8 cellular contexts compared by ENCODE assay signal in genomic region chr14:92748259-92749016, GRCh38. TPM values are rescaled to one million over a fixed set of nuclear protein-coding genes. Genes with fewer than 3 reads are reported as not detected.
DNase-seq lines count a peak whose midpoint lies in the region; ATAC-seq and TF ChIP-seq lines count a peak whose summit lies in the region.

Gene LGMN, minus strand, starts transcription at chr14:92748627. Its CDS starts 15,841 bp downstream, at chr14:92732786.

- peak; percentile 83 for DNase-seq in DMS53 treated with DMSO at 0.1 percent for 48 hours (lab: John Stamatoyannopoulos, UW; ENCODE audit: unreplicated experiment)
- DNase-seq in LoVo (ENCODE audit: low spot score) = peak; percentile 96
- DNase-seq in SK-N-SH = peak; percentile 95
- DNase-seq in adipocyte (ENCODE audit: low read depth) = peak; percentile 98
- DNase-seq in Right ventricle myocardium inferior (ENCODE audit: missing footprints) = peak; percentile 97
- DNase-seq in osteocyte (ENCODE audit: extremely low spot score, unreplicated experiment) = peak; percentile 97
- DNase-seq in testis = peak; percentile 98

- H3K9me2 ChIP-seq in SK-N-SH = no peaks in the 10 kb centered on the region

- H3K4me2 ChIP-seq in SK-N-SH = peak within 1 kb of the TSS; percentile 100

- H3K9me3 Mint-ChIP-seq in osteocyte (ENCODE audit: unreplicated experiment) = no peaks in the 10 kb centered on the region

- peaks cover 0 to 6% of the 10 kb centered on the region in 2 experiments; a peak in 1 of 4 replicates for H3K4me1 ChIP-seq in SK-N-SH (ENCODE audit: control insufficient read depth in 1 of 2, insufficient read depth in 2 of 2, low read depth in 1 of 2, low read length in 1 of 2)
- H3K4me1 ChIP-seq in adipocyte (ENCODE audit: control insufficient read depth, insufficient read depth, low read length) = peaks cover 5% of the 10 kb centered on the region
- peaks cover 22% of the 10 kb centered on the region for H3K4me1 ChIP-seq in testis

- H3K36me3 Mint-ChIP-seq in osteocyte (ENCODE audit: unreplicated experiment) = no peaks in the 10 kb centered on the region

- peak within 1 kb of the TSS; percentile 85 for H3K4me3 Mint-ChIP-seq in osteocyte (ENCODE audit: unreplicated experiment)

- H3K9me3 ChIP-seq in SK-N-SH (no peaks in the 10 kb centered on the region), adipocyte (ENCODE audit: control insufficient read depth, low read length) (no peaks in the 10 kb centered on the region), testis (no peaks in the 10 kb centered on the region)

- peaks cover 24% of the 10 kb centered on the region; the same call in 1 of the 2 replicates for H3K79me2 ChIP-seq in SK-N-SH (ENCODE audit: insufficient read depth)

- peak within 1 kb of the TSS; percentile 76 to 93 for H3K4me3 ChIP-seq in SK-N-SH (ENCODE audit: low read depth in 2 of 2, low read length in 1 of 2)
- peak within 1 kb of the TSS; percentile 96 for H3K4me3 ChIP-seq in adipocyte (ENCODE audit: low read length)
- H3K4me3 ChIP-seq in testis = peak within 1 kb of the TSS; percentile 73 to 86

- CTCF ChIA-PET in SK-N-SH (lab: Yijun Ruan, JAX) = interaction anchor here (1.0 to 2.9 kb wide), 4 partner anchors 18 to 62 kb away, joined by 3 to 16 read pairs (median 8); no protein-coding TSS in a partner anchor

- peak within 1 kb of the TSS; percentile 89 for H3K9ac ChIP-seq in SK-N-SH
- H3K9ac ChIP-seq in adipocyte (ENCODE audit: low read length) = peak within 1 kb of the TSS; percentile 88

- H3K27me3 Mint-ChIP-seq in osteocyte (ENCODE audit: unreplicated experiment) = peaks cover 4% of the 10 kb centered on the region

- no peak for TF ChIP-seq EP300 in SK-N-SH (IDR thresholded peaks at IDR 0.05; ENCODE audit: borderline replicate concordance in 1 of 2, low read depth in 1 of 2, low read length in 1 of 2)

- intact Hi-C loops in Right ventricle myocardium inferior (cut with DNase I) = loop anchor here (5.0 kb wide), 2 partner anchors 36 to 44 kb away; partner anchors contain the start of gene GOLGA5
- intact Hi-C loops in testis (cut with DNase I; ENCODE audit: low total_unique reads) = no loop called here

- peak; percentile 94 for TF ChIP-seq POLR2A in testis (IDR thresholded peaks at IDR 0.05)

- ATAC-seq in GM21717 (IDR thresholded peaks at IDR 0.05; ENCODE audit: unreplicated experiment) = peak; percentile 74
- ATAC-seq in Right ventricle myocardium inferior = peak; percentile 99

- H2AFZ ChIP-seq in SK-N-SH (ENCODE audit: low read depth) = peak within 1 kb of the TSS; percentile 98

- TF ChIP-seq CTCF in SK-N-SH (IDR thresholded peaks at IDR 0.05) (no peak), osteocyte (IDR thresholded peaks at IDR 0.05) (no peak), testis (IDR thresholded peaks at IDR 0.05) (peak in 2 of 3 experiments; percentile 8 to 11)

- no peaks in the 10 kb centered on the region for H4K20me1 ChIP-seq in SK-N-SH (ENCODE audit: insufficient read depth)

- H3K27ac Mint-ChIP-seq in osteocyte (ENCODE audit: unreplicated experiment) = peak within 1 kb of the TSS; percentile 89

- peak within 1 kb of the TSS; percentile 20 to 67; a peak in 3 of 4 replicates for H3K27ac ChIP-seq in SK-N-SH (ENCODE audit: low read depth in 2 of 2, low read length in 1 of 2)
- H3K27ac ChIP-seq in testis = peak within 1 kb of the TSS; percentile 78 to 82

- no peak for TF ChIP-seq RAD21 in SK-N-SH (IDR thresholded peaks at IDR 0.05; ENCODE audit: low read length)

- WGBS in SK-N-SH (ENCODE audit: low lambda C conversion rate) = 0% methylated on average over 20 of the region's 50 CpGs
- 1 to 4% methylated on average over 29 to 50 of the region's 50 CpGs for whole genome bisulfite sequencing in testis, 2 donors

- no peaks in the 10 kb centered on the region for H3K27me3 ChIP-seq in SK-N-SH (ENCODE audit: insufficient read depth)
- H3K27me3 ChIP-seq in adipocyte (replicated peaks; ENCODE audit: control insufficient read depth, insufficient read depth, low read length) = peaks cover 5% of the 10 kb centered on the region
- H3K27me3 ChIP-seq in testis = no peaks in the 10 kb centered on the region

- POLR2A ChIA-PET in SK-N-SH (lab: Yijun Ruan, JAX) = interaction anchor here (0.5 to 1.0 kb wide), 7 partner anchors 9 to 459 kb away, joined by 3 to 4 read pairs (median 3); partner anchors contain the start of genes GOLGA5, GON7 and UBR7

- peaks cover 20% of the 10 kb centered on the region for H3K4me1 Mint-ChIP-seq in osteocyte (ENCODE audit: unreplicated experiment)

- peaks cover 3% of the 10 kb centered on the region for H3F3A ChIP-seq in SK-N-SH (replicated peaks; ENCODE audit: insufficient read depth)

- H3K36me3 ChIP-seq in SK-N-SH (replicated peaks in 1 of 2; ENCODE audit: control insufficient read depth in 1 of 2, insufficient read depth in 2 of 2, low read length in 1 of 2) (no peaks in the 10 kb centered on the region), adipocyte (ENCODE audit: control insufficient read depth, insufficient read depth, low read length, severe bottlenecking) (no peaks in the 10 kb centered on the region), testis (ENCODE audit: low read depth, missing control alignments) (no peaks in the 10 kb centered on the region)

TF ChIP-seq in SK-N-SH, 30 proteins besides CTCF, POLR2A, EP300 and RAD21 (continues in another document):
- TF ChIP-seq CHD2 (IDR thresholded peaks at IDR 0.05; ENCODE audit: low read length, partially characterized antibody) (peak; percentile 83), EZH2phosphoT487 (IDR thresholded peaks at IDR 0.05; ENCODE audit: borderline replicate concordance, low read depth) (no peak), RFX5 (IDR thresholded peaks at IDR 0.05; ENCODE audit: low read length) (no peak; the same call in 1 of the 2 replicates), ELF1 (IDR thresholded peaks at IDR 0.05) (no peak), JUND (IDR thresholded peaks at IDR 0.05) (no peak), FOXM1 (IDR thresholded peaks at IDR 0.05; ENCODE audit: low read depth) (no peak), SMC3 (IDR thresholded peaks at IDR 0.05; ENCODE audit: low read depth, low read length) (no peak), TEAD4 (IDR thresholded peaks at IDR 0.05; ENCODE audit: borderline replicate concordance, insufficient read depth) (no peak), GATA2 (CRISPR knock-in tag; IDR thresholded peaks at IDR 0.05) (no peak), TCF12 (IDR thresholded peaks at IDR 0.05) (no peak), MAX (IDR thresholded peaks at IDR 0.05; ENCODE audit: low read depth) (peak; percentile 92), MXI1 (IDR thresholded peaks at IDR 0.05; ENCODE audit: low read depth, low read length) (peak; percentile 91; the same call in 1 of the 2 replicates), TAF1 (IDR thresholded peaks at IDR 0.05; ENCODE audit: borderline replicate concordance, low read depth, low read length) (peak; percentile 83), USF1 (IDR thresholded peaks at IDR 0.05; ENCODE audit: borderline replicate concordance, low read depth) (no peak), ZBTB33 (IDR thresholded peaks at IDR 0.05; ENCODE audit: borderline replicate concordance, low read depth) (no peak)

RNA-seq across cellular contexts. Expression of gene LGMN, which starts in this region (rescaled TPM):
- polyA plus RNA-seq in SK-N-SH (2012; rRNA removed) (76.3 and 86.4 TPM in 2 replicates), testis (ENCODE audit: insufficient read depth, low read depth, low replicate concordance) (88.9 TPM)
- polyA plus RNA-seq in SK-N-SH (2012; cell fraction: cytosol; rRNA removed) = 52.6 and 71.0 TPM in 2 replicates
- polyA plus RNA-seq in SK-N-SH (2012; cell fraction: nucleus; rRNA removed) = 57.5 and 80.2 TPM in 2 replicates
- total RNA-seq in Right ventricle myocardium inferior (122 TPM), osteocyte (65.0 and 66.3 TPM in 2 replicates), testis (100 to 1,000 TPM in 1 of 2 donors, 10 to 100 TPM in 1; 58.1 to 102 TPM)

Comparison
In these comparisons a context has a peak if more than half of its experiments do, and no peak if none do; other contexts are left out.
1. Peak in every context shown above with its lines: DNase-seq, ATAC-seq, H3K4me3 ChIP-seq and H3K27ac ChIP-seq.
2. CTCF ChIP-seq: peak in testis (2 of 3); none in SK-N-SH (single experiment) and osteocyte (single experiment).